ENCODE assay signal across 35 cellular contexts in genomic region chr2:203480623-203481022, GRCh38.
"Had no signal": no experiment of that assay in that cellular context is flagged by ENCODE, and none has a peak within 500 bp of the region (broad histone marks: within the 10 kb centered on the region; RNA-seq: fewer than 3 reads in every experiment).

No MANE protein-coding gene starts in this region.

- H3K4me3 ChIP-seq: MG63 had no signal

- H3K27me3 ChIP-seq: MG63 had no signal

- DNase-seq: Karpas-422, Kasumi-1, MG63, MM.1S, MV-4-11, NCI-H1048, NCI-H1092, NCI-H1092 treated with DMSO at 0.1 percent for 48 hours, NCI-H1105, NCI-H1105 treated with DMSO at 0.1 percent for 48 hours, NCI-H1417, NCI-H1417 treated with DMSO at 0.1 percent for 48 hours, NCI-H1436, NCI-H1436 treated with DMSO at 0.1 percent for 48 hours, NCI-H146, NCI-H1694, NCI-H1694 treated with DMSO at 0.1 percent for 48 hours, NCI-H187 treated with DMSO at 0.1 percent for 48 hours, NCI-H1930, NCI-H2029, NCI-H2029 treated with DMSO at 0.1 percent for 48 hours, NCI-H2081, NCI-H2081 treated with DMSO at 0.1 percent for 48 hours, NCI-H2107, NCI-H2171, NCI-H2171 treated with DMSO at 0.1 percent for 48 hours, NCI-H226, NCI-H345, NCI-H446, NCI-H446 treated with DMSO at 0.1 percent for 48 hours, NCI-H510A, NCI-H510A treated with DMSO at 0.1 percent for 48 hours, NCI-H524, NCI-H524 treated with DMSO at 0.1 percent for 48 hours, NCI-H526 had no signal

- H3K9me3 ChIP-seq: MG63 had no signal
